Comparison of ENCODE assay signal across 8 cellular contexts in genomic region chr18:9707381-9708056, GRCh38. TPM values are rescaled to one million over a fixed set of nuclear protein-coding genes. Genes with fewer than 3 reads are reported as not detected.
DNase-seq lines count a peak whose midpoint lies in the region; ATAC-seq and TF ChIP-seq lines count a peak whose summit lies in the region.

No MANE protein-coding gene starts in this region.

- H3K27me3 ChIP-seq in Panc1 (ENCODE audit: control insufficient read depth, insufficient read depth, low read length) (no peaks in the 10 kb centered on the region), esophagus (ENCODE audit: control insufficient read depth in 1 of 2, insufficient read depth in 2 of 2, low read length in 2 of 2) (no peaks in the 10 kb centered on the region), neural progenitor cell (peaks cover 78% of the 10 kb centered on the region)

- H3K36me3 ChIP-seq in Panc1 (ENCODE audit: control insufficient read depth, insufficient read depth, low read length) (no peaks in the 10 kb centered on the region; the same call in 1 of the 2 replicates), esophagus (ENCODE audit: control insufficient read depth in 2 of 2, insufficient read depth in 2 of 2, low read length in 1 of 2) (peaks cover 0 to 2% of the 10 kb centered on the region in 2 donors), neural progenitor cell (no peaks in the 10 kb centered on the region)

- H3K27ac ChIP-seq in Panc1 (ENCODE audit: low read length) (peak overlapping the region; percentile 95), esophagus (ENCODE audit: low read depth in 2 of 2, low read length in 1 of 2) (peak overlapping the region; percentile 86 to 94), neural progenitor cell (no peak overlapping the region)

- DNase-seq in GM12864 (ENCODE audit: low read depth) (no peak), Panc1 (ENCODE audit: low read depth, low spot score) (no peak), neural progenitor cell (ENCODE audit: low spot score) (no peak), NCI-H2196 (lab: John Stamatoyannopoulos, UW; ENCODE audit: unreplicated experiment) (no peak), NCI-H345 (lab: John Stamatoyannopoulos, UW) (no peak), NCI-H1694 (lab: John Stamatoyannopoulos, UW) (no peak)
- DNase-seq in stimulated activated CD4-positive, alpha-beta T cell treated with anti-CD3 and anti-CD28 coated beads, Interleukin-15, amount 100 ng/mL, for 24 hours = no peak

- peaks cover 25% of the 10 kb centered on the region for H3K27me3 Mint-ChIP-seq in neural progenitor cell (ENCODE audit: insufficient read depth, low read depth)

- BruUV-seq in Panc1 (replicated peaks; lab: Mats Ljungman, UMichigan) = TSS peak; percentile 92

- TF ChIP-seq CTCF in GM12864 (IDR thresholded peaks at IDR 0.05; ENCODE audit: low read depth, low read length, missing control alignments) (no peak), Panc1 (IDR thresholded peaks at IDR 0.05) (no peak), neural progenitor cell (IDR thresholded peaks at IDR 0.05) (no peak)

- H3F3A ChIP-seq in neural progenitor cell (ENCODE audit: low read depth) = peaks cover 21% of the 10 kb centered on the region

- peak; percentile 11 for ATAC-seq in Panc1

- H3K27ac Mint-ChIP-seq in neural progenitor cell = peak overlapping the region; percentile 35

- H3K79me2 ChIP-seq in neural progenitor cell (ENCODE audit: low read depth) = no peaks in the 10 kb centered on the region

- intact Hi-C loops in Panc1 (cut with micrococcal nuclease; ENCODE audit: unreplicated experiment) = no loop called here

- H3K36me3 Mint-ChIP-seq in neural progenitor cell = no peaks in the 10 kb centered on the region

- peak overlapping the region; percentile 84 for H3K4me3 Mint-ChIP-seq in neural progenitor cell

- in situ Hi-C loops in Panc1 (cut with HindIII; ENCODE audit: low pct_unique_long_range_greater_than_20kb, low sequenced_read_pairs) = no loop called here

- H3K4me1 Mint-ChIP-seq in neural progenitor cell = peaks cover 31% of the 10 kb centered on the region

- H2AFZ ChIP-seq in neural progenitor cell (replicated peaks) = peak overlapping the region; percentile 92

- 15 to 23% methylated on average over 31 of the region's 31 CpGs for WGBS in esophagus, 2 donors

- H3K4me2 ChIP-seq in neural progenitor cell = peak overlapping the region; percentile 95

- peak overlapping the region; percentile 67 for H3K4me3 ChIP-seq in GM12864 (ENCODE audit: low read depth, low read length)
- H3K4me3 ChIP-seq in Panc1 (ENCODE audit: low read depth in 2 of 2, low read length in 2 of 2) = peak overlapping the region; percentile 60 to 93
- H3K4me3 ChIP-seq in esophagus (ENCODE audit: low read depth in 1 of 2, low read length in 2 of 2) = peak overlapping the region; percentile 69 to 84
- H3K4me3 ChIP-seq in neural progenitor cell = peak overlapping the region; percentile 72

- no peaks in the 10 kb centered on the region for H4K20me1 ChIP-seq in neural progenitor cell (ENCODE audit: low read depth)

- CTCF ChIA-PET in Panc1 (lab: Charles Lee) = no interaction called here

- POLR2A ChIA-PET in Panc1 (lab: Charles Lee) = interaction anchor here (0.6 kb wide), 1 partner anchor 28 kb away, joined by 3 read pairs; no protein-coding TSS in a partner anchor

- H3K9me3 ChIP-seq in Panc1 (ENCODE audit: control insufficient read depth, insufficient read depth, low read depth, low read length) (no peaks in the 10 kb centered on the region), esophagus (ENCODE audit: control insufficient read depth in 2 of 2, insufficient read depth in 1 of 2, low read depth in 1 of 2, low read length in 1 of 2) (no peaks in the 10 kb centered on the region), neural progenitor cell (ENCODE audit: low read depth) (no peaks in the 10 kb centered on the region)

- no peaks in the 10 kb centered on the region for H3K9me3 Mint-ChIP-seq in neural progenitor cell

- H3K4me1 ChIP-seq in Panc1 (ENCODE audit: control insufficient read depth, insufficient read depth, low read length) (peaks cover 60% of the 10 kb centered on the region), esophagus (ENCODE audit: control insufficient read depth in 2 of 2, insufficient read depth in 2 of 2, low read length in 1 of 2) (peaks cover 4 to 8% of the 10 kb centered on the region in 2 donors), neural progenitor cell (no peaks in the 10 kb centered on the region)

- H3K9ac ChIP-seq in neural progenitor cell = no peak overlapping the region

RNA-seq across cellular contexts. Expression of gene RAB31, which starts 0.6 kb away (rescaled TPM):
- total RNA-seq in Panc1 (2021; ENCODE audit: unreplicated experiment) (118 TPM), neural progenitor cell (ENCODE audit: low replicate concordance) (4.6 and 5.0 TPM in 2 replicates)
- polyA plus RNA-seq in Panc1 (2012; ENCODE audit: insufficient read length) = 112 TPM
- 10 to 100 TPM; 10.7 to 17.5 TPM for polyA plus RNA-seq in esophagus

Comparison
In these comparisons a context has a peak if more than half of its experiments do, and no peak if none do; other contexts are left out.
1. RNA of gene RAB31, which starts 0.6 kb away (total RNA-seq): 118 TPM in Panc1 (single experiment); 4.6 to 5.0 TPM in neural progenitor cell; every median in the first group is over 10 times any median in the second.
2. Peak in every context shown above with its lines, with median percentiles within 50 percentile points of each other: H3K4me3 ChIP-seq.